9 cellular contexts compared by ENCODE assay signal in the genomic region with DNA sequence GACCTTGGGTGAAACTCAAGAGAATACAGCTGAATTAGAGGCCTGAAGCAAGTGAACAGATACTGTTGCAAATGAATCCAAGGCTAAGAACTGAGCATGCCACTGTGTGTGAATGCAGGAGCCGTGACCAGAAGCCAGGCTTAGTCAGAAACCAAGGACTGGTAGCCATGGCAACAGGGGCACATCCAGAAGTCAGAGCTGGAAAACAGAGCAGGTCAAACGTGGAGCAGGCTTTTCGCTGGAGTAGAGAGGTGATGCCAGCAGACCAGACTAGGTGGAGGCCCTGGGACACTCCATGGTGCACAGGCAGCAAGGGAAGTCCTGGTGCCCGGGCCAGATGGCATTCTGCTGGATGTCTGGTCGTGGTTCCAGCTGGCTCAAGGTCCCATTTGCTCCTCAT.
DNase-seq lines count a peak whose midpoint lies in the region; ATAC-seq and TF ChIP-seq lines count a peak whose summit lies in the region.
"Had no signal": no experiment of that assay in that cellular context is flagged by ENCODE, and none has a peak within 500 bp of the region (broad histone marks: within the 10 kb centered on the region; RNA-seq: fewer than 3 reads in every experiment).

No MANE protein-coding gene starts in this region.

- no peak overlapping the region for H2AFZ ChIP-seq in GM23338

- no peak overlapping the region for H3K27ac Mint-ChIP-seq in GM23338
- no peak overlapping the region for H3K27ac Mint-ChIP-seq in endodermal cell

- H3K27me3 ChIP-seq in GM23338 (ENCODE audit: insufficient read depth): no peaks in the 10 kb centered on the region
- no peaks in the 10 kb centered on the region for H3K27me3 ChIP-seq in endodermal cell (ENCODE audit: control insufficient read depth, insufficient read depth, low read length, poor library complexity, severe bottlenecking)

- H3K4me1 Mint-ChIP-seq in GM23338 (peaks cover 6% of the 10 kb centered on the region; the same call in 2 of the 3 replicates), endodermal cell (no peaks in the 10 kb centered on the region)
- H3K4me1 Mint-ChIP-seq: central memory CD8-positive, alpha-beta T cell had no signal

- H3K36me3 Mint-ChIP-seq in GM23338 (ENCODE audit: low read depth) (no peaks in the 10 kb centered on the region), endodermal cell (ENCODE audit: low read depth) (no peaks in the 10 kb centered on the region)

- no peak overlapping the region for H3K4me2 ChIP-seq in GM23338

- H3K9me3 ChIP-seq in endodermal cell (ENCODE audit: control insufficient read depth, low read length): no peaks in the 10 kb centered on the region

- H3K27ac ChIP-seq in GM23338 (ENCODE audit: low read depth) (no peak overlapping the region), endodermal cell (ENCODE audit: low read depth, low read length) (no peak overlapping the region)

- H4K20me1 ChIP-seq in GM23338 (replicated peaks; ENCODE audit: insufficient read depth): no peaks in the 10 kb centered on the region

- H3K9ac ChIP-seq in endodermal cell (ENCODE audit: extremely low read depth, low read length, poor library complexity, severe bottlenecking): no peak overlapping the region

- peaks cover under 1% of the 10 kb centered on the region for H3K27me3 Mint-ChIP-seq in GM23338 (ENCODE audit: insufficient read depth, low read depth, poor library complexity)
- no peaks in the 10 kb centered on the region for H3K27me3 Mint-ChIP-seq in endodermal cell (ENCODE audit: insufficient read depth)
- H3K27me3 Mint-ChIP-seq: central memory CD8-positive, alpha-beta T cell had no signal

- DNase-seq in GM23338 (ENCODE audit: low spot score): peak; percentile 30
- DNase-seq in NCI-H524 treated with DMSO at 0.1 percent for 48 hours (lab: John Stamatoyannopoulos, UW): peak; percentile 42
- DNase-seq in endodermal cell: peak; percentile 63
- DNase-seq in pons (ENCODE audit: low spot score): peak; percentile 83
- no peak for DNase-seq in activated effector memory CD4-positive, alpha-beta T cell treated with Interleukin-2 at 50 U/mL for 16 hours

- H3K4me3 ChIP-seq in GM23338: no peak overlapping the region
- H3K4me3 ChIP-seq in endodermal cell (ENCODE audit: low read length): no peak overlapping the region

- H3K36me3 ChIP-seq in GM23338 (ENCODE audit: insufficient read depth): no peaks in the 10 kb centered on the region
- H3K36me3 ChIP-seq in endodermal cell (ENCODE audit: control insufficient read depth, insufficient read depth, low read length): no peaks in the 10 kb centered on the region

- TF ChIP-seq CTCF in GM23338 (conservative IDR thresholded peaks at IDR 0.05; ENCODE audit: low read depth in 2 of 2): no peak
- TF ChIP-seq CTCF in endodermal cell (conservative IDR thresholded peaks at IDR 0.05): no peak

- H3K4me1 ChIP-seq in GM23338 (ENCODE audit: insufficient read depth) (no peaks in the 10 kb centered on the region; the same call in 1 of the 2 replicates), endodermal cell (ENCODE audit: control insufficient read depth, insufficient read depth, low read length) (no peaks in the 10 kb centered on the region)

- H3F3A ChIP-seq in GM23338 (replicated peaks; ENCODE audit: low read depth): no peaks in the 10 kb centered on the region

- H3K79me2 ChIP-seq in GM23338 (replicated peaks; ENCODE audit: insufficient read depth): no peaks in the 10 kb centered on the region

- H3K9me3 Mint-ChIP-seq in GM23338 (peaks cover 1% of the 10 kb centered on the region; the same call in 1 of the 3 replicates), endodermal cell (no peaks in the 10 kb centered on the region)

- WGBS in endodermal cell (ENCODE audit: insufficient coverage in 1 of 2, insufficient read length in 1 of 2), 2 experiments: 50 to 78% methylated on average over 3 to 5 of the region's 5 CpGs

- H3K9me2 ChIP-seq in GM23338 (ENCODE audit: insufficient read depth): no peaks in the 10 kb centered on the region

- H3K4me3 Mint-ChIP-seq in GM23338 (no peak overlapping the region), endodermal cell (no peak overlapping the region)
- H3K4me3 Mint-ChIP-seq: central memory CD8-positive, alpha-beta T cell had no signal

- ATAC-seq in GM23338 (peak; percentile 50; the same call in 2 of the 3 replicates), GM21737 (IDR thresholded peaks at IDR 0.05; ENCODE audit: unreplicated experiment) (no peak), GM18498 (IDR thresholded peaks at IDR 0.05; ENCODE audit: unreplicated experiment) (no peak), HG03095 (IDR thresholded peaks at IDR 0.05; ENCODE audit: unreplicated experiment) (no peak)

TF ChIP-seq in GM23338, 12 proteins besides CTCF, POLR2A, EP300 and RAD21:
- TF ChIP-seq EZH2 (IDR thresholded peaks at IDR 0.05; ENCODE audit: low read depth, unreplicated experiment) (no peak), EZH2phosphoT487 (IDR thresholded peaks at IDR 0.05; ENCODE audit: unreplicated experiment) (no peak), JUNB (IDR thresholded peaks at IDR 0.05; ENCODE audit: unreplicated experiment) (no peak), CREB1 (CRISPR knock-in tag; IDR thresholded peaks at IDR 0.05; ENCODE audit: low read depth) (no peak), NANOG (IDR thresholded peaks at IDR 0.05; ENCODE audit: borderline replicate concordance) (no peak), STAT1 (IDR thresholded peaks at IDR 0.05; ENCODE audit: unreplicated experiment) (no peak)
